Comparison of ENCODE assay signal across 13 cellular contexts in genomic region chr5:7794301-7794700, GRCh38. TPM values are rescaled to one million over a fixed set of nuclear protein-coding genes. Genes with fewer than 3 reads are reported as not detected.
A peak's percentile ranks its signal among the peaks of the same experiment; 100 is the strongest.
DNase-seq lines count a peak whose midpoint lies in the region; ATAC-seq and TF ChIP-seq lines count a peak whose summit lies in the region.
"Had no signal": no experiment of that assay in that cellular context is flagged by ENCODE, and none has a peak within 500 bp of the region (broad histone marks: within the 10 kb centered on the region; RNA-seq: fewer than 3 reads in every experiment).

No MANE protein-coding gene starts in this region.

- intact Hi-C loops in OCI-LY7 (cut with micrococcal nuclease; ENCODE audit: unreplicated experiment): no loop called here

- no peaks in the 10 kb centered on the region for H4K20me1 ChIP-seq in OCI-LY7 (ENCODE audit: insufficient read depth, low read length)

- in situ Hi-C loops in G401 (cut with HindIII; ENCODE audit: low sequenced_read_pairs): no loop called here

- DNase-seq in G401 (ENCODE audit: low spot score) (peak; percentile 24), OCI-LY7 (ENCODE audit: low spot score) (peak; percentile 16), kidney glomerular epithelial cell (lab: John Stamatoyannopoulos, UW) (no peak), mesenteric fat pad (ENCODE audit: low spot score) (no peak), coronary artery (ENCODE audit: low spot score) (no peak), AG20443 (ENCODE audit: low spot score) (no peak)
- DNase-seq: activated CD8-positive, alpha-beta memory T cell treated with anti-CD3 and anti-CD28 coated beads for 24 hours; GDM1; NCI-H2171 treated with DMSO at 0.1 percent for 48 hours had no signal

- no TSS peak for BruUV-seq in OCI-LY7 (replicated peaks; lab: Mats Ljungman, UMichigan)

- H3K4me2 ChIP-seq in OCI-LY7 (ENCODE audit: low read length): peak overlapping the region; percentile 7; the same call in 1 of the 2 replicates
- H3K4me2 ChIP-seq: A549 had no signal

- no peak overlapping the region for H3K4me3 ChIP-seq in OCI-LY7 (ENCODE audit: low read depth, low read length, poor library complexity, severe bottlenecking)
- H3K4me3 ChIP-seq in coronary artery: no peak overlapping the region
- H3K4me3 ChIP-seq: A549, skin epidermis had no signal

- no peaks in the 10 kb centered on the region for H3K9me3 ChIP-seq in OCI-LY7 (ENCODE audit: low read length)
- H3K9me3 ChIP-seq: A549 had no signal

- H3K9me2 ChIP-seq in OCI-LY7 (ENCODE audit: insufficient read depth, low read length): no peaks in the 10 kb centered on the region

- ATAC-seq in GM19438 (IDR thresholded peaks at IDR 0.05; ENCODE audit: low read depth, unreplicated experiment): peak; percentile 80
- peak; percentile 96 for ATAC-seq in HG02884 (IDR thresholded peaks at IDR 0.05; ENCODE audit: unreplicated experiment)
- ATAC-seq: A549 had no signal

- no peak overlapping the region for H3K27ac ChIP-seq in OCI-LY7 (ENCODE audit: low read depth, low read length, poor library complexity, severe bottlenecking)
- no peak overlapping the region for H3K27ac ChIP-seq in coronary artery
- H3K27ac ChIP-seq: A549, skin epidermis had no signal

- H2AFZ ChIP-seq in OCI-LY7 (ENCODE audit: low read length): no peak overlapping the region

- POLR2A ChIA-PET in OCI-LY7 (lab: Charles Lee): interaction anchor here (0.6 kb wide), 1 partner anchor 1582 kb away, joined by 3 read pairs; no protein-coding TSS in a partner anchor

- CTCF ChIA-PET in OCI-LY7 (lab: Charles Lee; ENCODE audit: unreplicated experiment): no interaction called here

- H3K36me3 ChIP-seq in OCI-LY7 (ENCODE audit: insufficient read depth, low read length): no peaks in the 10 kb centered on the region

- TF ChIP-seq CTCF in OCI-LY7 (conservative IDR thresholded peaks at IDR 0.05; ENCODE audit: low read length) (no peak), coronary artery (IDR thresholded peaks at IDR 0.05) (no peak)

- H3K4me1 ChIP-seq in OCI-LY7 (ENCODE audit: insufficient read depth, low read length, poor library complexity, severe bottlenecking): peaks cover 10% of the 10 kb centered on the region
- H3K4me1 ChIP-seq: A549 had no signal

- H3K79me2 ChIP-seq in OCI-LY7 (ENCODE audit: insufficient read depth, low read depth, low read length): no peaks in the 10 kb centered on the region

RNA-seq across cellular contexts. Expression of gene CFAP90, which starts 56.6 kb away (rescaled TPM):
- total RNA-seq in G401 (2014; rRNA removed; shearing (Covaris generic)): 0.25 TPM in 1 of 2 replicates, not detected in the other
- total RNA-seq in OCI-LY7 (2014; rRNA removed; shearing (Covaris generic)): not detected in 2 replicates
- total RNA-seq in OCI-LY7 (2022): not detected in 2 replicates
- 0.13 TPM for total RNA-seq in mesenteric fat pad

Comparison
In these comparisons a context has a peak if more than half of its experiments do, and no peak if none do; other contexts are left out.
1. DNase-seq: peak in G401 (single experiment) and OCI-LY7 (single experiment); none in kidney glomerular epithelial cell (single experiment), mesenteric fat pad (single experiment), coronary artery (single experiment) and AG20443 (single experiment).